Comparison of ENCODE assay signal across 8 cellular contexts in genomic region chr9:127569819-127570401, GRCh38. TPM values are rescaled to one million over a fixed set of nuclear protein-coding genes. Genes with fewer than 3 reads are reported as not detected.
DNase-seq lines count a peak whose midpoint lies in the region; ATAC-seq and TF ChIP-seq lines count a peak whose summit lies in the region.

No MANE protein-coding gene starts in this region.

- H3K4me3 ChIP-seq in HEK293 (ENCODE audit: low read depth, low read length) (peak overlapping the region; percentile 42), epithelial cell of esophagus (ENCODE audit: low read length) (peak overlapping the region; percentile 50), ovary (peak overlapping the region; percentile 63), lower leg skin (ENCODE audit: low read depth, poor library complexity, severe bottlenecking) (no peak overlapping the region)

- H3K36me3 ChIP-seq in HEK293 (ENCODE audit: control insufficient read depth in 2 of 2, insufficient read depth in 1 of 2, low read length in 2 of 2) (no peaks in the 10 kb centered on the region), ovary (no peaks in the 10 kb centered on the region)

- H3K4me1 ChIP-seq in HEK293 (ENCODE audit: control insufficient read depth, insufficient read depth, low read length): peaks cover 11% of the 10 kb centered on the region; the same call in 1 of the 2 replicates
- peaks cover 12% of the 10 kb centered on the region for H3K4me1 ChIP-seq in ovary (ENCODE audit: insufficient read depth)

- no peak for TF ChIP-seq EP300 in ovary (IDR thresholded peaks at IDR 0.05)

- no peak for TF ChIP-seq CTCF in HEK293 (tag by site-specific recombination; IDR thresholded peaks at IDR 0.05)
- TF ChIP-seq CTCF in epithelial cell of esophagus (IDR thresholded peaks at IDR 0.05; ENCODE audit: insufficient read depth, low read depth, low read length, missing control alignments): no peak
- TF ChIP-seq CTCF in ovary (IDR thresholded peaks at IDR 0.05): no peak
- no peak for TF ChIP-seq CTCF in lower leg skin (IDR thresholded peaks at IDR 0.05)

- no peak for ATAC-seq in GM19463 (IDR thresholded peaks at IDR 0.05; ENCODE audit: unreplicated experiment)

- H3K27me3 ChIP-seq in ovary: no peaks in the 10 kb centered on the region

- H3K27ac ChIP-seq in HEK293 (ENCODE audit: extremely low read depth, low read depth, low read length) (no peak overlapping the region), ovary (peak overlapping the region; percentile 84 to 86)

- 22 to 37% (median 31%) methylated on average over 5 of the region's 5 CpGs for WGBS in ovary, 3 donors
- WGBS in lower leg skin, 2 donors: 17 to 19% methylated on average over 5 of the region's 5 CpGs

- H3K9me3 ChIP-seq in HEK293 (ENCODE audit: control insufficient read depth, insufficient read depth, low read depth, low read length) (no peaks in the 10 kb centered on the region), ovary (no peaks in the 10 kb centered on the region)

- intact Hi-C loops in ovary (cut with DNase I): no loop called here
- intact Hi-C loops in lower leg skin (cut with DNase I; ENCODE audit: low total_unique reads): no loop called here

- CTCF ChIA-PET in HEK293 (lab: Yijun Ruan, JAX): interaction anchor here (0.6 to 1.7 kb wide), 6 partner anchors 9 to 879 kb away, joined by 3 to 7 read pairs (median 4); partner anchors contain the start of gene TOR2A

- TF ChIP-seq POLR2A in ovary (IDR thresholded peaks at IDR 0.05): no peak
- TF ChIP-seq POLR2A in lower leg skin (IDR thresholded peaks at IDR 0.05): no peak

- POLR2A ChIA-PET in HEK293 (lab: Yijun Ruan, JAX): interaction anchor here (0.6 to 1.0 kb wide), 3 partner anchors 9 to 497 kb away, joined by 3 to 5 read pairs (median 4); partner anchors contain the start of genes NAIF1 and ZNF79

- DNase-seq in CD1c-positive myeloid dendritic cell (ENCODE audit: extremely low spot score) (peak; percentile 67), SW480 (ENCODE audit: low spot score) (peak; percentile 68), epithelial cell of esophagus (ENCODE audit: low read depth) (peak; percentile 61), ovary (no peak), lower leg skin (ENCODE audit: low spot score in 2 of 2) (no peak)
- no peak for DNase-seq in effector CD4-positive, alpha-beta T cell

TF ChIP-seq in HEK293, 187 proteins besides CTCF, POLR2A, EP300 and RAD21:
- TF ChIP-seq REPIN1 (tag by site-specific recombination; IDR thresholded peaks at IDR 0.05; ENCODE audit: low read depth) (no peak), ZNF138 (tag by site-specific recombination; IDR thresholded peaks at IDR 0.05; ENCODE audit: borderline replicate concordance) (no peak), ZBTB1 (tag by site-specific recombination; IDR thresholded peaks at IDR 0.05) (no peak), ZNF623 (tag by site-specific recombination; IDR thresholded peaks at IDR 0.05) (no peak), MYNN (tag by site-specific recombination; IDR thresholded peaks at IDR 0.05; ENCODE audit: borderline replicate concordance) (no peak), ZNF341 (tag by site-specific recombination; IDR thresholded peaks at IDR 0.05; ENCODE audit: low read depth) (no peak), ZNF121 (tag by site-specific recombination; IDR thresholded peaks at IDR 0.05) (no peak), ZNF211 (tag by site-specific recombination; IDR thresholded peaks at IDR 0.05; ENCODE audit: low read depth) (no peak), ZNF664 (tag by site-specific recombination; IDR thresholded peaks at IDR 0.05) (no peak), ZNF423 (tag by site-specific recombination; IDR thresholded peaks at IDR 0.05) (no peak), KLF16 (tag by site-specific recombination; IDR thresholded peaks at IDR 0.05) (no peak), SP7 (tag by site-specific recombination; IDR thresholded peaks at IDR 0.05) (no peak), ZFP41 (tag by site-specific recombination; IDR thresholded peaks at IDR 0.05; ENCODE audit: borderline replicate concordance) (no peak)
- TF ChIP-seq, protein P1, sequence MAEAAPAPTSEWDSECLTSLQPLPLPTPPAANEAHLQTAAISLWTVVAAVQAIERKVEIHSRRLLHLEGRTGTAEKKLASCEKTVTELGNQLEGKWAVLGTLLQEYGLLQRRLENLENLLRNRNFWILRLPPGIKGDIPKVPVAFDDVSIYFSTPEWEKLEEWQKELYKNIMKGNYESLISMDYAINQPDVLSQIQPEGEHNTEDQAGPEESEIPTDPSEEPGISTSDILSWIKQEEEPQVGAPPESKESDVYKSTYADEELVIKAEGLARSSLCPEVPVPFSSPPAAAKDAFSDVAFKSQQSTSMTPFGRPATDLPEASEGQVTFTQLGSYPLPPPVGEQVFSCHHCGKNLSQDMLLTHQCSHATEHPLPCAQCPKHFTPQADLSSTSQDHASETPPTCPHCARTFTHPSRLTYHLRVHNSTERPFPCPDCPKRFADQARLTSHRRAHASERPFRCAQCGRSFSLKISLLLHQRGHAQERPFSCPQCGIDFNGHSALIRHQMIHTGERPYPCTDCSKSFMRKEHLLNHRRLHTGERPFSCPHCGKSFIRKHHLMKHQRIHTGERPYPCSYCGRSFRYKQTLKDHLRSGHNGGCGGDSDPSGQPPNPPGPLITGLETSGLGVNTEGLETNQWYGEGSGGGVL (tag by site-specific recombination; IDR thresholded peaks at IDR 0.05): no peak
TF ChIP-seq in HEK293: peak in this region for 0.

RNA-seq across cellular contexts. Expression of gene STXBP1, which starts 42.2 kb away (rescaled TPM):
- total RNA-seq in ovary (100 to 1,000 TPM in 1 of 7 donors, 10 to 100 TPM in 6; 46.8 to 102 (median 75.7) TPM), lower leg skin (10 to 100 TPM; 17.4 to 66.8 (median 30.5) TPM)
- polyA plus RNA-seq in ovary: 10 to 100 TPM; 18.8 to 84.2 TPM

Comparison
In these comparisons a context has a peak if more than half of its experiments do, and no peak if none do; other contexts are left out.
1. DNase-seq: peak in CD1c-positive myeloid dendritic cell (single experiment), SW480 (single experiment) and epithelial cell of esophagus (single experiment); none in ovary (0 of 5), effector CD4-positive, alpha-beta T cell (single experiment) and lower leg skin (0 of 2).